In the genomic region with DNA sequence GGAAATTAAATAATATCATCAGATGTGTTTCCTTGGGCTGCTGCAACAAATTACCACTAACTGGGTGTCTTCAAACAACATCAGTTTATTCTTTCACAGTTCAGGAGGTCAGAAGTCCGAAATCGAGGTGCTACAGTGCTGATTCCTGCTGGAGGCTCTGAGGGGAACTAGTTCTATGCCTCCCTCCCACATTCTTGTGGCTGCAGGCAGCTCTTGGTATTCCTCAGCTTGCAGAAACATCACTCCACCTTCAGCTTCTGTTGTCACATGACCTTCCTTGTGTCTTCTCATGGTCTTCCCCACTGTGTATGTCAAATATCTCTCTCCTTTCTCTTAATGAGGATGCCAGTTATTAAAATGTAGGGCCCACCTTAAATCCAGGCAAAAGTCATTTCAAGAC, we compare ENCODE assay signal across 16 cellular contexts. TPM values are rescaled to one million over a fixed set of nuclear protein-coding genes. Genes with fewer than 3 reads are reported as not detected.
DNase-seq lines count a peak whose midpoint lies in the region; ATAC-seq, FAIRE-seq and TF ChIP-seq lines count a peak whose summit lies in the region.
"Had no signal": no experiment of that assay in that cellular context is flagged by ENCODE, and none has a peak within 500 bp of the region (broad histone marks: within the 10 kb centered on the region; RNA-seq: fewer than 3 reads in every experiment).

No MANE protein-coding gene starts in this region.

- no peak for ATAC-seq in natural killer cell
- ATAC-seq: A549 had no signal

- peaks cover 3 to 10% of the 10 kb centered on the region in 2 donors for H3K9me3 Mint-ChIP-seq in natural killer cell

- H3K9me3 ChIP-seq in transverse colon: no peaks in the 10 kb centered on the region
- H3K9me3 ChIP-seq: A549, BE2C had no signal

- no peak overlapping the region for H3K4me3 ChIP-seq in transverse colon
- H3K4me3 ChIP-seq: A549 had no signal

- no peak overlapping the region for H3K27ac Mint-ChIP-seq in natural killer cell
- H3K27ac Mint-ChIP-seq: CD4-positive, alpha-beta memory T cell; HFFc6 had no signal

- in situ Hi-C loops in transverse colon (cut with MboI; ENCODE audit: low pct_ligation_motif_present in 1 of 4, low pct_unique_long_range_greater_than_20kb in 1 of 4, low sequenced_read_pairs in 3 of 4): no loop called here

- FAIRE-seq in urothelium cell line (lab: Jason Lieb, UNC): no peak
- FAIRE-seq: A549, G401.6, GM12892 had no signal

- H3K4me1 ChIP-seq in transverse colon: no peaks in the 10 kb centered on the region
- H3K4me1 ChIP-seq: A549, BE2C had no signal

- no peak overlapping the region for H3K4me3 Mint-ChIP-seq in natural killer cell
- H3K4me3 Mint-ChIP-seq: CD4-positive, alpha-beta memory T cell; HFFc6 had no signal

- DNase-seq in NCI-H69 (lab: John Stamatoyannopoulos, UW): peak; percentile 35
- DNase-seq in astrocyte of the hippocampus (ENCODE audit: low read depth, low spot score): peak; percentile 12
- peak; percentile 57 for DNase-seq in islet precursor cell
- DNase-seq in urothelium cell line (ENCODE audit: low spot score): peak; percentile 4
- DNase-seq in transverse colon: no peak
- no peak for DNase-seq in NCI-H1930 (lab: John Stamatoyannopoulos, UW)
- no peak for DNase-seq in natural killer cell
- DNase-seq: BE2C; CD4-positive, alpha-beta memory T cell; DMS79; HCEC 1CT; HFFc6 had no signal

- no peak for TF ChIP-seq POLR2A in transverse colon (IDR thresholded peaks at IDR 0.05)

- H3K36me3 Mint-ChIP-seq in natural killer cell: no peaks in the 10 kb centered on the region
- H3K36me3 Mint-ChIP-seq: CD4-positive, alpha-beta memory T cell had no signal

- TF ChIP-seq CTCF in transverse colon (IDR thresholded peaks at IDR 0.05) (no peak), natural killer cell (IDR thresholded peaks at IDR 0.05) (no peak)

- intact Hi-C loops in transverse colon (cut with DNase I; ENCODE audit: low total_unique reads) (no loop called here), natural killer cell (cut with micrococcal nuclease) (no loop called here)

- TF ChIP-seq EP300 in transverse colon (IDR thresholded peaks at IDR 0.05; ENCODE audit: low read depth): no peak

- no peaks in the 10 kb centered on the region for H3K4me1 Mint-ChIP-seq in natural killer cell
- H3K4me1 Mint-ChIP-seq: CD4-positive, alpha-beta memory T cell had no signal

- no peaks in the 10 kb centered on the region for H3K27me3 ChIP-seq in transverse colon
- H3K27me3 ChIP-seq: BE2C had no signal

- WGBS in transverse colon (ENCODE audit: low coverage in 1 of 2), 2 donors: 62 to 69% methylated on average over 2 of the region's 2 CpGs

- H3K27me3 Mint-ChIP-seq in natural killer cell (ENCODE audit: low read depth in 2 of 2): no peaks in the 10 kb centered on the region
- H3K27me3 Mint-ChIP-seq: CD4-positive, alpha-beta memory T cell had no signal

- H3K36me3 ChIP-seq in transverse colon: no peaks in the 10 kb centered on the region
- H3K36me3 ChIP-seq: BE2C had no signal

- H3K27ac ChIP-seq in transverse colon: no peak overlapping the region
- H3K27ac ChIP-seq: A549, C4-2B had no signal

RNA-seq across cellular contexts. Expression of a gene that starts 29.3 kb away (rescaled TPM):
- total RNA-seq in transverse colon (1 to 10 TPM in 1 of 4 donors, under 1 TPM in 1, not detected in 2; 0.27 to 2.5 TPM), natural killer cell (not detected)
- total RNA-seq: CD4-positive, alpha-beta memory T cell; HFFc6 had no signal

Comparison
In these comparisons a context has a peak if more than half of its experiments do, and no peak if none do; other contexts are left out.
1. DNase-seq: peak in NCI-H69 (single experiment), astrocyte of the hippocampus (single experiment), islet precursor cell (single experiment) and urothelium cell line (single experiment); none in transverse colon (single experiment), NCI-H1930 (0 of 2) and natural killer cell (single experiment).